In the genomic region with DNA sequence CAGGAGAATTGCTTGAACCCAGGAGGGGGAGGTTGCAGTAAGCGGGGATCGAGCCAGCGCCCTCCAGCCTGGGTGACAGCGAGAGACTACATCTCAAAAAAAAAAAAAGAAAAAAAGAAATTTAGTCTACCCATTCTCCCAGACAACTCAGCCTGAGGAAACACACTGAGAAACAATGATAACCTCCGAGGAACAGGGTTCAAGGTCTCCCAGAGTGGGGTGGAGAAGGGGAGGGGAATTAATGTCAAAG, we compare ENCODE assay signal across 8 cellular contexts. TPM values are rescaled to one million over a fixed set of nuclear protein-coding genes. Genes with fewer than 3 reads are reported as not detected.
DNase-seq lines count a peak whose midpoint lies in the region; ATAC-seq and TF ChIP-seq lines count a peak whose summit lies in the region.

No MANE protein-coding gene starts in this region.

- H2AFZ ChIP-seq in OCI-LY7 (ENCODE audit: low read length) (peak overlapping the region; percentile 85), neuronal stem cell (ENCODE audit: low read length) (peak overlapping the region; percentile 84)

- H3K14ac ChIP-seq in neuronal stem cell (ENCODE audit: low read length) = no peak overlapping the region

- no peak overlapping the region for H2BK120ac ChIP-seq in neuronal stem cell (ENCODE audit: low read depth, low read length)

- peak overlapping the region; percentile 99 for H3K27ac Mint-ChIP-seq in CD4-positive, alpha-beta T cell
- peak overlapping the region; percentile 81 for H3K27ac Mint-ChIP-seq in endodermal cell

- CTCF ChIA-PET in CD4-positive, alpha-beta T cell (lab: Charles Lee) = interaction anchor here (0.7 to 2.7 kb wide), 8 partner anchors 10 to 186 kb away, joined by 3 to 11 read pairs (median 4); a partner anchor contains a TSS
- CTCF ChIA-PET in OCI-LY7 (lab: Charles Lee; ENCODE audit: unreplicated experiment) = no interaction called here

- H3K27me3 Mint-ChIP-seq in CD4-positive, alpha-beta T cell = no peaks in the 10 kb centered on the region
- H3K27me3 Mint-ChIP-seq in endodermal cell (ENCODE audit: insufficient read depth) = peaks cover 12% of the 10 kb centered on the region

- peaks cover 18% of the 10 kb centered on the region for H3K79me2 ChIP-seq in OCI-LY7 (ENCODE audit: insufficient read depth, low read depth, low read length)

- peak overlapping the region; percentile 94 for H3K27ac ChIP-seq in CD4-positive, alpha-beta T cell (ENCODE audit: low read depth, low read length)
- H3K27ac ChIP-seq in OCI-LY7 (ENCODE audit: low read depth, low read length, poor library complexity, severe bottlenecking) (peak overlapping the region; percentile 85), endodermal cell (ENCODE audit: low read depth, low read length) (no peak overlapping the region), neuronal stem cell (replicated peaks; ENCODE audit: low read length) (no peak overlapping the region)

- peak overlapping the region; percentile 92 for H3K4me3 ChIP-seq in OCI-LY7 (ENCODE audit: low read depth, low read length, poor library complexity, severe bottlenecking)
- H3K4me3 ChIP-seq in endodermal cell (ENCODE audit: low read length) = peak overlapping the region; percentile 99
- peak overlapping the region; percentile 43 to 97 for H3K4me3 ChIP-seq in neuronal stem cell (ENCODE audit: low read length in 2 of 2)

- H2BK15ac ChIP-seq in neuronal stem cell (ENCODE audit: low read length) = peak overlapping the region; percentile 96

- peak overlapping the region; percentile 99 for H3K4me2 ChIP-seq in OCI-LY7 (ENCODE audit: low read length)
- peak overlapping the region; percentile 51 for H3K4me2 ChIP-seq in neuronal stem cell (ENCODE audit: insufficient read depth, low read length, poor library complexity, severe bottlenecking)

- peaks cover 12% of the 10 kb centered on the region for H3K36me3 Mint-ChIP-seq in CD4-positive, alpha-beta T cell (ENCODE audit: low read depth)
- H3K36me3 Mint-ChIP-seq in endodermal cell (ENCODE audit: low read depth) = peaks cover 12% of the 10 kb centered on the region

- POLR2A ChIA-PET in CD4-positive, alpha-beta T cell (lab: Charles Lee) = interaction anchor here (1.1 kb wide), 1 partner anchor 80 kb away, joined by 3 read pairs; no protein-coding TSS in a partner anchor
- POLR2A ChIA-PET in OCI-LY7 (lab: Charles Lee) = no interaction called here

- H3K4ac ChIP-seq in neuronal stem cell (ENCODE audit: low read length) = no peak overlapping the region

- no peaks in the 10 kb centered on the region for H4K20me1 ChIP-seq in OCI-LY7 (ENCODE audit: insufficient read depth, low read length)

- DNase-seq in CD4-positive, alpha-beta T cell = no peak
- no peak for DNase-seq in OCI-LY7 (ENCODE audit: low spot score)
- DNase-seq in endodermal cell = no peak
- DNase-seq in neuronal stem cell (ENCODE audit: low spot score) = no peak
- no peak for DNase-seq in effector CD8-positive, alpha-beta T cell (lab: John Stamatoyannopoulos, UW)
- DNase-seq in activated CD4-positive, CD25-positive, alpha-beta regulatory T cell treated with anti-CD3 and anti-CD28 coated beads, Interleukin-2, amount 50 U/mL, for 72 hours = no peak
- no peak for DNase-seq in foreskin melanocyte

- H4K91ac ChIP-seq in neuronal stem cell (ENCODE audit: low read depth, low read length, poor library complexity) = no peak overlapping the region

- intact Hi-C loops in CD4-positive, alpha-beta T cell (cut with DNase I, micrococcal nuclease) = loop anchor here (1.0 to 5.0 kb wide), 8 partner anchors 9 to 211 kb away; a partner anchor contains a TSS
- intact Hi-C loops in OCI-LY7 (cut with micrococcal nuclease; ENCODE audit: unreplicated experiment) = loop anchor here (5.0 kb wide), 2 partner anchors 51 to 136 kb away; no protein-coding TSS in a partner anchor

- no peak for TF ChIP-seq CTCF in CD4-positive, alpha-beta T cell (IDR thresholded peaks at IDR 0.05)
- TF ChIP-seq CTCF in OCI-LY7 (conservative IDR thresholded peaks at IDR 0.05; ENCODE audit: low read length) = no peak
- no peak for TF ChIP-seq CTCF in endodermal cell (conservative IDR thresholded peaks at IDR 0.05)

- peak overlapping the region; percentile 81 for H3K4me3 Mint-ChIP-seq in CD4-positive, alpha-beta T cell
- H3K4me3 Mint-ChIP-seq in endodermal cell = peak overlapping the region; percentile 91

- H3K9me3 Mint-ChIP-seq in CD4-positive, alpha-beta T cell = no peaks in the 10 kb centered on the region
- H3K9me3 Mint-ChIP-seq in endodermal cell = no peaks in the 10 kb centered on the region

- ATAC-seq in CD4-positive, alpha-beta T cell (ENCODE audit: poor library complexity) = no peak
- no peak for ATAC-seq in GM18520 (IDR thresholded peaks at IDR 0.05; ENCODE audit: unreplicated experiment)

- H3K79me1 ChIP-seq in neuronal stem cell (ENCODE audit: low read depth, low read length) = peaks cover 8% of the 10 kb centered on the region

- H3K36me3 ChIP-seq in OCI-LY7 (ENCODE audit: insufficient read depth, low read length) (no peaks in the 10 kb centered on the region), endodermal cell (ENCODE audit: control insufficient read depth, insufficient read depth, low read length) (peaks cover 10% of the 10 kb centered on the region), neuronal stem cell (replicated peaks in 1 of 2; ENCODE audit: control insufficient read depth in 2 of 2, insufficient read depth in 2 of 2, low read length in 2 of 2) (no peaks in the 10 kb centered on the region)

- peak overlapping the region; percentile 42 for H2BK5ac ChIP-seq in neuronal stem cell (ENCODE audit: low read length)

- no peaks in the 10 kb centered on the region for H3K9me3 ChIP-seq in CD4-positive, alpha-beta T cell (ENCODE audit: control insufficient read depth, low read length)
- H3K9me3 ChIP-seq in OCI-LY7 (ENCODE audit: low read length) = no peaks in the 10 kb centered on the region
- H3K9me3 ChIP-seq in endodermal cell (ENCODE audit: control insufficient read depth, low read length) = no peaks in the 10 kb centered on the region
- H3K9me3 ChIP-seq in neuronal stem cell (replicated peaks in 1 of 2; ENCODE audit: control insufficient read depth in 2 of 2, insufficient read depth in 1 of 2, low read depth in 1 of 2, low read length in 2 of 2) = no peaks in the 10 kb centered on the region

- no TSS peak for BruUV-seq in OCI-LY7 (replicated peaks; lab: Mats Ljungman, UMichigan)

- no peaks in the 10 kb centered on the region for H3K27me3 ChIP-seq in CD4-positive, alpha-beta T cell (ENCODE audit: control insufficient read depth, insufficient read depth, low read length)
- H3K27me3 ChIP-seq in endodermal cell (ENCODE audit: control insufficient read depth, insufficient read depth, low read length, poor library complexity, severe bottlenecking) (no peaks in the 10 kb centered on the region), neuronal stem cell (ENCODE audit: control insufficient read depth in 3 of 3, insufficient read depth in 3 of 3, low read depth in 1 of 3, low read length in 3 of 3) (peaks cover 0 to 22% (median 0%) of the 10 kb centered on the region in 3 experiments)

- no peak overlapping the region for H3K9ac ChIP-seq in endodermal cell (ENCODE audit: extremely low read depth, low read length, poor library complexity, severe bottlenecking)
- H3K9ac ChIP-seq in neuronal stem cell (ENCODE audit: low read depth, low read length, poor library complexity) = no peak overlapping the region

- H4K8ac ChIP-seq in neuronal stem cell (ENCODE audit: low read depth, low read length) = no peak overlapping the region

- H2BK12ac ChIP-seq in neuronal stem cell (ENCODE audit: low read length) = no peak overlapping the region

- no peak overlapping the region for H3K23ac ChIP-seq in neuronal stem cell (ENCODE audit: low read depth, low read length, poor library complexity)

- whole genome bisulfite sequencing in endodermal cell (ENCODE audit: insufficient coverage in 1 of 2, insufficient read length in 1 of 2), 2 experiments = 84% methylated on average over 4 of the region's 5 CpGs; no CpG with 5 or more reads in 1 of the 2 experiments
- WGBS in neuronal stem cell (ENCODE audit: extremely low coverage in 2 of 2, insufficient read length in 2 of 2, insufficient replicate concordance in 1 of 2), 2 donors = no CpG with 5 or more reads among the region's 5 CpGs

- peak overlapping the region; percentile 52 for H3K18ac ChIP-seq in neuronal stem cell (ENCODE audit: low read length)

- peaks cover 42% of the 10 kb centered on the region for H3K4me1 Mint-ChIP-seq in CD4-positive, alpha-beta T cell (ENCODE audit: low read depth)
- peaks cover 21% of the 10 kb centered on the region for H3K4me1 Mint-ChIP-seq in endodermal cell

- H3K9me2 ChIP-seq in OCI-LY7 (ENCODE audit: insufficient read depth, low read length) = no peaks in the 10 kb centered on the region

- peak overlapping the region; percentile 32 for H2AK5ac ChIP-seq in neuronal stem cell (ENCODE audit: low read depth, low read length)

- H3K4me1 ChIP-seq in OCI-LY7 (ENCODE audit: insufficient read depth, low read length, poor library complexity, severe bottlenecking) = peaks cover 31% of the 10 kb centered on the region
- H3K4me1 ChIP-seq in endodermal cell (ENCODE audit: control insufficient read depth, insufficient read depth, low read length) = peaks cover 5% of the 10 kb centered on the region
- H3K4me1 ChIP-seq in neuronal stem cell (ENCODE audit: control insufficient read depth in 2 of 2, insufficient read depth in 1 of 2, low read depth in 1 of 2, low read length in 2 of 2) = peaks cover 5 to 18% of the 10 kb centered on the region in 2 donors

RNA-seq across cellular contexts. Expression of a gene that starts 1.4 kb away (rescaled TPM):
- total RNA-seq in CD4-positive, alpha-beta T cell = 10 to 100 TPM; 49.9 to 55.5 TPM
- 37.4 and 62.8 TPM in 2 replicates for total RNA-seq in OCI-LY7 (2014; rRNA removed; shearing (Covaris generic))
- total RNA-seq in OCI-LY7 (2022) = 39.6 and 51.6 TPM in 2 replicates
- 100 to 1,000 TPM; 134 to 144 TPM for total RNA-seq in endodermal cell
- 54.2 TPM for polyA plus RNA-seq in endodermal cell (2013, experiment 1 of 2)
- polyA plus RNA-seq in endodermal cell (2013, experiment 2 of 2) = 55.2 TPM
- 61.7 TPM for polyA plus RNA-seq in neuronal stem cell (2013, experiment 1 of 2)
- 63.2 TPM for polyA plus RNA-seq in neuronal stem cell (2013, experiment 2 of 2)

RNA-seq across cellular contexts. Expression of a gene that starts 7.7 kb away (rescaled TPM):
- total RNA-seq in CD4-positive, alpha-beta T cell = 1 to 10 TPM; 3.3 to 3.5 TPM
- 1.4 and 1.6 TPM in 2 replicates for total RNA-seq in OCI-LY7 (2014; rRNA removed; shearing (Covaris generic))
- total RNA-seq in OCI-LY7 (2022) (2.8 and 2.9 TPM in 2 replicates), endodermal cell (1 to 10 TPM; 3.2 to 3.5 TPM)
- polyA plus RNA-seq in endodermal cell (2013, experiment 1 of 2) = 2.6 TPM
- 1.9 TPM for polyA plus RNA-seq in endodermal cell (2013, experiment 2 of 2)
- polyA plus RNA-seq in neuronal stem cell (2013, experiment 1 of 2) = 1.3 TPM
- polyA plus RNA-seq in neuronal stem cell (2013, experiment 2 of 2) = 1.2 TPM

RNA-seq across cellular contexts. Expression of a gene that starts 9.1 kb away (rescaled TPM):
- total RNA-seq in CD4-positive, alpha-beta T cell = under 1 TPM; 0.60 to 0.70 TPM
- total RNA-seq in OCI-LY7 (2014; rRNA removed; shearing (Covaris generic)) = 1.5 and 8.6 TPM in 2 replicates
- total RNA-seq in OCI-LY7 (2022) = 7.6 and 9.1 TPM in 2 replicates
- total RNA-seq in endodermal cell = 10 to 100 TPM; 15.7 to 18.5 TPM
- polyA plus RNA-seq in endodermal cell (2013, experiment 1 of 2) = 23.8 TPM
- 25.9 TPM for polyA plus RNA-seq in endodermal cell (2013, experiment 2 of 2)
- 9.5 TPM for polyA plus RNA-seq in neuronal stem cell (2013, experiment 1 of 2)
- polyA plus RNA-seq in neuronal stem cell (2013, experiment 2 of 2) = 10.0 TPM

RNA-seq across cellular contexts. Expression of a gene that starts 38.1 kb away (rescaled TPM):
- total RNA-seq in CD4-positive, alpha-beta T cell = 100 to 1,000 TPM; 422 to 424 TPM
- total RNA-seq in OCI-LY7 (2014; rRNA removed; shearing (Covaris generic)) = 1.2 and 2.3 TPM in 2 replicates
- total RNA-seq in OCI-LY7 (2022) = 2.1 and 2.4 TPM in 2 replicates
- 1 to 10 TPM; 1.6 to 3.0 TPM for total RNA-seq in endodermal cell
- 1.6 TPM for polyA plus RNA-seq in endodermal cell (2013, experiment 1 of 2)
- polyA plus RNA-seq in endodermal cell (2013, experiment 2 of 2) = 1.4 TPM
- 8.5 TPM for polyA plus RNA-seq in neuronal stem cell (2013, experiment 1 of 2)
- polyA plus RNA-seq in neuronal stem cell (2013, experiment 2 of 2) = 8.7 TPM

Comparison
In these comparisons a context has a peak if more than half of its experiments do, and no peak if none do; other contexts are left out.
1. H3K27ac ChIP-seq: peak in CD4-positive, alpha-beta T cell (single experiment) and OCI-LY7 (single experiment); none in endodermal cell (single experiment) and neuronal stem cell (single experiment).
2. Peak in every context shown above with its lines, with median percentiles within 50 percentile points of each other: H3K4me3 ChIP-seq.